Comparison of ENCODE assay signal across 8 cellular contexts in the genomic region with DNA sequence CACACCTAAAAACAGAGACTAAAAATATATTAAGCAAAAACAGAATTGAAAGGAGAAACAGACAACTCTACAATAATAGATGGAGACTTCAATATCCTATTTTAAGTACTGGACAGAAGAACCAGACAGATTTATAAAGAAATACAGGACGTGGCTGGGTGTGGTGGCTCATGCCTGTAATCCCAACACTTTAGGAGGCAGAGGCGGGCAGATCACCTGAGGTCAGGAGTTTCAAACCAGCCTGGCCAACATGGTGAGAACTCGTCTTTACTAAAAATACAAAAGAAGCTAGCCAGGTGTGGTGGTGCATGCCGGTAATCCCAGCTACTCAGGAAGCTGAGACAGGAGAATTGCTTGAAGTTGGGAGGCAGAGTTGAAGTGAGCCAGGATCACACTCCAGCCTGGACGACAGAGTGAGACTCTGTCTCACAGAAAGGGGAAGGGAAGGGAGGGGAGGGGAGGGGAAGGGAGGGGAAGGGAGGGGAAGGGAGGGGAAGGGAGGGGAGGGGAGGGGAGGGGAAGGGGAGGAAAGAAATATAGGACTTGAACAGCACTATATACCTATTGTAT. TPM values are rescaled to one million over a fixed set of nuclear protein-coding genes. Genes with fewer than 3 reads are reported as not detected.
DNase-seq lines count a peak whose midpoint lies in the region; ATAC-seq and TF ChIP-seq lines count a peak whose summit lies in the region.

No MANE protein-coding gene starts in this region.

- intact Hi-C loops in lower leg skin (cut with DNase I; ENCODE audit: low total_unique reads), result no loop called here

- peaks cover 26% of the 10 kb centered on the region for H3K9me3 Mint-ChIP-seq in T-helper 2 cell treated with Interferon-gamma antibody and Interleukin-4, amounts not matched to agents 5 μg/mL and 100 μg/mL, for 36 hours
- H3K9me3 Mint-ChIP-seq in activated naive CD8-positive, alpha-beta T cell (ENCODE audit: low read depth), result peaks cover 17% of the 10 kb centered on the region
- H3K9me3 Mint-ChIP-seq in immature natural killer cell, result peaks cover 3 to 14% (median 9%) of the 10 kb centered on the region in 6 donors
- peaks cover 18 to 22% of the 10 kb centered on the region in 2 donors for H3K9me3 Mint-ChIP-seq in stimulated activated naive CD8-positive, alpha-beta T cell treated with anti-CD3 and anti-CD28 coated beads, Interleukin-15, amount 100 ng/mL, for 72 hours

- no peak for ATAC-seq in stimulated activated naive CD8-positive, alpha-beta T cell treated with anti-CD3 and anti-CD28 coated beads, Interleukin-15, amount 100 ng/mL, for 72 hours
- ATAC-seq in GM21367 (IDR thresholded peaks at IDR 0.05; ENCODE audit: unreplicated experiment), result no peak

- peak overlapping the region; percentile 74 for H3K27ac Mint-ChIP-seq in T-helper 2 cell treated with Interferon-gamma antibody and Interleukin-4, amounts not matched to agents 5 μg/mL and 100 μg/mL, for 36 hours
- peak overlapping the region; percentile 66 for H3K27ac Mint-ChIP-seq in activated naive CD8-positive, alpha-beta T cell
- H3K27ac Mint-ChIP-seq in immature natural killer cell, result peak overlapping the region; percentile 13 to 83 (median 58)
- peak overlapping the region; percentile 74 to 82 for H3K27ac Mint-ChIP-seq in stimulated activated naive CD8-positive, alpha-beta T cell treated with anti-CD3 and anti-CD28 coated beads, Interleukin-15, amount 100 ng/mL, for 72 hours

- TF ChIP-seq POLR2A in lower leg skin (IDR thresholded peaks at IDR 0.05) (no peak), erythroblast (IDR thresholded peaks at IDR 0.05; ENCODE audit: low read length) (no peak)

- peaks cover 57% of the 10 kb centered on the region for H3K4me1 Mint-ChIP-seq in T-helper 2 cell treated with Interferon-gamma antibody and Interleukin-4, amounts not matched to agents 5 μg/mL and 100 μg/mL, for 36 hours (ENCODE audit: low read depth)
- H3K4me1 Mint-ChIP-seq in activated naive CD8-positive, alpha-beta T cell (ENCODE audit: low read depth), result peaks cover 67% of the 10 kb centered on the region
- H3K4me1 Mint-ChIP-seq in immature natural killer cell, result peaks cover 91 to 97% of the 10 kb centered on the region in 2 donors
- peaks cover 69% of the 10 kb centered on the region for H3K4me1 Mint-ChIP-seq in stimulated activated naive CD8-positive, alpha-beta T cell treated with anti-CD3 and anti-CD28 coated beads, Interleukin-15, amount 100 ng/mL, for 72 hours

- no peak for DNase-seq in T-helper 2 cell treated with Interferon-gamma antibody and Interleukin-4, amounts not matched to agents 5 μg/mL and 100 μg/mL, for 36 hours (ENCODE audit: low spot score)
- DNase-seq in T-helper 2 cell, result no peak
- no peak for DNase-seq in immature natural killer cell
- no peak for DNase-seq in stimulated activated naive CD8-positive, alpha-beta T cell treated with anti-CD3 and anti-CD28 coated beads, Interleukin-15, amount 100 ng/mL, for 72 hours
- no peak for DNase-seq in lower leg skin (ENCODE audit: low spot score in 2 of 2)
- DNase-seq in erythroblast (lab: John Stamatoyannopoulos, UW), result no peak

- peaks cover 39% of the 10 kb centered on the region for H3K36me3 Mint-ChIP-seq in T-helper 2 cell treated with Interferon-gamma antibody and Interleukin-4, amounts not matched to agents 5 μg/mL and 100 μg/mL, for 36 hours (ENCODE audit: low read depth)
- peaks cover 22% of the 10 kb centered on the region for H3K36me3 Mint-ChIP-seq in activated naive CD8-positive, alpha-beta T cell
- H3K36me3 Mint-ChIP-seq in immature natural killer cell, result peaks cover 16 to 22% (median 20%) of the 10 kb centered on the region in 3 donors

- H3K27me3 Mint-ChIP-seq in T-helper 2 cell treated with Interferon-gamma antibody and Interleukin-4, amounts not matched to agents 5 μg/mL and 100 μg/mL, for 36 hours (ENCODE audit: low read depth), result no peaks in the 10 kb centered on the region
- H3K27me3 Mint-ChIP-seq in activated naive CD8-positive, alpha-beta T cell, result no peaks in the 10 kb centered on the region
- peaks cover 7 to 32% (median 10%) of the 10 kb centered on the region in 3 donors for H3K27me3 Mint-ChIP-seq in immature natural killer cell (ENCODE audit: low read depth in 3 of 3)
- no peaks in the 10 kb centered on the region for H3K27me3 Mint-ChIP-seq in stimulated activated naive CD8-positive, alpha-beta T cell treated with anti-CD3 and anti-CD28 coated beads, Interleukin-15, amount 100 ng/mL, for 72 hours

- H3K4me3 ChIP-seq in lower leg skin (ENCODE audit: low read depth, poor library complexity, severe bottlenecking), result no peak overlapping the region

- no peak for TF ChIP-seq CTCF in lower leg skin (IDR thresholded peaks at IDR 0.05)

- 50 to 51% methylated on average over 5 of the region's 5 CpGs for WGBS in lower leg skin, 2 donors

- H3K4me3 Mint-ChIP-seq in T-helper 2 cell treated with Interferon-gamma antibody and Interleukin-4, amounts not matched to agents 5 μg/mL and 100 μg/mL, for 36 hours, result peak overlapping the region; percentile 61
- H3K4me3 Mint-ChIP-seq in activated naive CD8-positive, alpha-beta T cell, result peak overlapping the region; percentile 71
- peak overlapping the region; percentile 50 to 64 (median 55) for H3K4me3 Mint-ChIP-seq in immature natural killer cell
- H3K4me3 Mint-ChIP-seq in stimulated activated naive CD8-positive, alpha-beta T cell treated with anti-CD3 and anti-CD28 coated beads, Interleukin-15, amount 100 ng/mL, for 72 hours, result peak overlapping the region; percentile 61 to 69

RNA-seq across cellular contexts. Expression of a gene that starts 53.0 kb away (rescaled TPM):
- polyA plus RNA-seq in immature natural killer cell, result 10 to 100 TPM; 27.2 to 64.0 (median 52.7) TPM
- 10 to 100 TPM; 27.3 to 41.9 (median 30.8) TPM for total RNA-seq in lower leg skin
